ENCODE assay signal across 20 cellular contexts in the genomic region with DNA sequence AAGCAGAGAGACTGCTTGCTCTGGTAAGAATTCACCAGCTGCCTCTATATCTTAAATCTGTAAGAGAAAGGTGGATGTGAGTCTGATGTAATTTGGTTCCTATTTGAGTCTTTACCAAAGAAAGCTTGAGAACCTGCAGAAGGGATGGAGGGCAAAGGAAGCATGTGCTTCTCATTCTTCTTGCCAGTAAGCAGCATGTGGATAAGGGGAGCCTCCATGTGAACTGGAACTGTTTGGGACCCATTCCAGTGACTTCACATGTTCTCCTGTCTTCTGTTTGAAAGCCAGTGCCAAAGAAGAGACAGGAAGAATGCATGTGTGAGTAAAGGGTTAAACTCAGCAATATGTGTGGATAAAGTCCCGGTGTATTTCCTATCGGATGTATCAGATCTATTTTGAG.
DNase-seq lines count a peak whose midpoint lies in the region; ATAC-seq, FAIRE-seq and TF ChIP-seq lines count a peak whose summit lies in the region.
"Had no signal": no experiment of that assay in that cellular context is flagged by ENCODE, and none has a peak within 500 bp of the region (broad histone marks: within the 10 kb centered on the region; RNA-seq: fewer than 3 reads in every experiment).

No MANE protein-coding gene starts in this region.

- peaks cover 6% of the 10 kb centered on the region for H3K9me3 Mint-ChIP-seq in activated naive CD4-positive, alpha-beta T cell treated with anti-CD3 and anti-CD28 coated beads for 36 hours
- H3K9me3 Mint-ChIP-seq: stimulated activated memory B cell treated with anti-CD40 and anti-IgM and Interleukin-4, amounts not matched to agents 10 μg/mL and 1 μg/mL and 100 μg/mL, for 72 hours had no signal

- TF ChIP-seq CTCF in GM12878 (IDR thresholded peaks at IDR 0.05 in 2 of 3, conservative IDR thresholded peaks at IDR 0.05 in 1 of 3; ENCODE audit: control insufficient read depth in 2 of 3, extremely low read depth in 1 of 3, insufficient read depth in 1 of 3, low read depth in 3 of 3, low read length in 3 of 3) = no peak

- no peak for TF ChIP-seq RAD21 in GM12878 (IDR thresholded peaks at IDR 0.05; ENCODE audit: insufficient read depth, low read depth, low read length)

- H4K20me1 ChIP-seq in BLaER1 = no peaks in the 10 kb centered on the region
- H4K20me1 ChIP-seq in GM12878 (ENCODE audit: control insufficient read depth, insufficient read depth) = no peaks in the 10 kb centered on the region

- CTCF ChIA-PET in GM12878 (lab: Yijun Ruan, JAX) = interaction anchor here (1.6 kb wide), 1 partner anchor 132 kb away, joined by 6 read pairs; no protein-coding TSS in a partner anchor
- CTCF ChIA-PET in activated naive CD4-positive, alpha-beta T cell treated with anti-CD3 and anti-CD28 coated beads for 36 hours (lab: Charles Lee) = no interaction called here

- H3K9me3 ChIP-seq in BLaER1 (no peaks in the 10 kb centered on the region), GM12878 (replicated peaks; ENCODE audit: control insufficient read depth, insufficient read depth, low read length) (no peaks in the 10 kb centered on the region), muscle layer of duodenum (ENCODE audit: control insufficient read depth in 1 of 2, low read length in 2 of 2) (no peaks in the 10 kb centered on the region)
- H3K9me3 ChIP-seq: lower lobe of right lung, neutrophil had no signal

- 91% methylated on average over 2 of the region's 2 CpGs for WGBS in GM12878 (ENCODE audit: insufficient coverage, insufficient replicate concordance, low lambda C conversion rate, missing lambda C conversion rate)

- DNase-seq in H54 (ENCODE audit: insufficient read length, low spot score) (no peak), GM12878 (ENCODE audit: low read depth, low spot score) (no peak), putamen (ENCODE audit: low spot score) (no peak), activated gamma-delta T cell treated with Interleukin-2 at 50 U/mL for 16 hours (no peak), DMS153 (lab: John Stamatoyannopoulos, UW) (no peak)
- DNase-seq in activated naive CD4-positive, alpha-beta T cell treated with anti-CD3 and anti-CD28 coated beads for 36 hours = no peak
- DNase-seq: activated CD8-positive, alpha-beta memory T cell treated with anti-CD3 and anti-CD28 coated beads, Interleukin-2, amount 50 U/mL, for 4 hours; activated naive CD4-positive, alpha-beta T cell treated with anti-CD3 and anti-CD28 coated beads, Interleukin-2, amount 50 U/mL, for 16 hours; C1 segment of cervical spinal cord; foreskin melanocyte; Kasumi-1; lower lobe of right lung; NCI-H2029; NCI-H524 treated with DMSO at 0.1 percent for 48 hours; SW 1271 had no signal

- H3K27me3 Mint-ChIP-seq in activated naive CD4-positive, alpha-beta T cell treated with anti-CD3 and anti-CD28 coated beads for 36 hours (ENCODE audit: low read depth) = no peaks in the 10 kb centered on the region
- H3K27me3 Mint-ChIP-seq: stimulated activated memory B cell treated with anti-CD40 and anti-IgM and Interleukin-4, amounts not matched to agents 10 μg/mL and 1 μg/mL and 100 μg/mL, for 72 hours had no signal

- H3K4me1 Mint-ChIP-seq in activated naive CD4-positive, alpha-beta T cell treated with anti-CD3 and anti-CD28 coated beads for 36 hours (ENCODE audit: low read depth) = no peaks in the 10 kb centered on the region
- H3K4me1 Mint-ChIP-seq: stimulated activated memory B cell treated with anti-CD40 and anti-IgM and Interleukin-4, amounts not matched to agents 10 μg/mL and 1 μg/mL and 100 μg/mL, for 72 hours had no signal

- POLR2A ChIA-PET in GM12878 (lab: Charles Lee) = no interaction called here

- no peak for TF ChIP-seq POLR2A in H54 (IDR thresholded peaks at IDR 0.05; ENCODE audit: low read depth, low read length)
- TF ChIP-seq POLR2A in GM12878 (IDR thresholded peaks at IDR 0.05; ENCODE audit: low read depth, low read length) = no peak

- H3K27ac Mint-ChIP-seq in activated naive CD4-positive, alpha-beta T cell treated with anti-CD3 and anti-CD28 coated beads for 36 hours = no peak overlapping the region
- H3K27ac Mint-ChIP-seq: stimulated activated memory B cell treated with anti-CD40 and anti-IgM and Interleukin-4, amounts not matched to agents 10 μg/mL and 1 μg/mL and 100 μg/mL, for 72 hours had no signal

- intact Hi-C loops in GM12878 (cut with micrococcal nuclease; ENCODE audit: unreplicated experiment) = loop anchor here (5.0 kb wide), 1 partner anchor 79 kb away; no protein-coding TSS in a partner anchor
- intact Hi-C loops in activated naive CD4-positive, alpha-beta T cell treated with anti-CD3 and anti-CD28 coated beads for 36 hours (cut with micrococcal nuclease) = no loop called here

- RAD21 ChIA-PET in GM12878 (lab: Charles Lee; ENCODE audit: unreplicated experiment) = interaction anchor here (1.1 to 2.1 kb wide), 4 partner anchors 51 to 135 kb away, joined by 3 to 7 read pairs (median 3); no protein-coding TSS in a partner anchor

- H3K79me2 ChIP-seq in GM12878 (ENCODE audit: control insufficient read depth, insufficient read depth, low read length) = no peaks in the 10 kb centered on the region

- FAIRE-seq in H54 (lab: Jason Lieb, UNC) = peak; percentile 52
- no peak for FAIRE-seq in GM12878 (lab: Jason Lieb, UNC)
- FAIRE-seq: RCC 7860 had no signal

- no peak for TF ChIP-seq EP300 in GM12878 (IDR thresholded peaks at IDR 0.05; ENCODE audit: borderline replicate concordance in 1 of 2, control insufficient read depth in 1 of 2, low read depth in 2 of 2, low read length in 2 of 2)

- H2AFZ ChIP-seq in GM12878 (ENCODE audit: control insufficient read depth, low read depth, low read length) = no peak overlapping the region

- H3K36me3 Mint-ChIP-seq in activated naive CD4-positive, alpha-beta T cell treated with anti-CD3 and anti-CD28 coated beads for 36 hours (ENCODE audit: low read depth) = no peaks in the 10 kb centered on the region
- H3K36me3 Mint-ChIP-seq: stimulated activated memory B cell treated with anti-CD40 and anti-IgM and Interleukin-4, amounts not matched to agents 10 μg/mL and 1 μg/mL and 100 μg/mL, for 72 hours had no signal

- H3K4me2 ChIP-seq in BLaER1 (peak overlapping the region; percentile 23), GM12878 (ENCODE audit: control insufficient read depth, insufficient read depth) (no peak overlapping the region)

- no TSS peak for BruUV-seq in GM12878 (replicated peaks; lab: Mats Ljungman, UMichigan)

- no peak overlapping the region for H3K27ac ChIP-seq in BLaER1
- H3K27ac ChIP-seq in GM12878 (ENCODE audit: control insufficient read depth, insufficient read depth) = no peak overlapping the region
- H3K27ac ChIP-seq in muscle layer of duodenum (ENCODE audit: low read length) = no peak overlapping the region
- H3K27ac ChIP-seq: lower lobe of right lung, neutrophil had no signal

- H3K27me3 ChIP-seq in BLaER1 = no peaks in the 10 kb centered on the region
- no peaks in the 10 kb centered on the region for H3K27me3 ChIP-seq in GM12878 (replicated peaks in 1 of 2; ENCODE audit: control insufficient read depth in 2 of 2, insufficient read depth in 2 of 2, low read length in 1 of 2)
- H3K27me3 ChIP-seq in muscle layer of duodenum (ENCODE audit: low read depth, low read length) = no peaks in the 10 kb centered on the region
- H3K27me3 ChIP-seq: neutrophil had no signal

- H3K36me3 ChIP-seq in BLaER1 (no peaks in the 10 kb centered on the region), GM12878 (ENCODE audit: control insufficient read depth in 2 of 2, insufficient read depth in 2 of 2, low read length in 1 of 2) (no peaks in the 10 kb centered on the region), muscle layer of duodenum (ENCODE audit: control insufficient read depth in 1 of 2, insufficient read depth in 2 of 2, low read length in 2 of 2) (no peaks in the 10 kb centered on the region)
- H3K36me3 ChIP-seq: lower lobe of right lung, neutrophil had no signal

- no peak overlapping the region for H3K4me3 ChIP-seq in BLaER1
- H3K4me3 ChIP-seq in GM12878 = no peak overlapping the region
- H3K4me3 ChIP-seq in muscle layer of duodenum (ENCODE audit: low read depth in 1 of 2, low read length in 2 of 2) = peak overlapping the region; percentile 12 to 35
- H3K4me3 ChIP-seq: lower lobe of right lung had no signal

- in situ Hi-C loops in GM12878 (cut with MboI) = no loop called here

- peak; percentile 54 for ATAC-seq in GM12878
- ATAC-seq: stimulated activated memory B cell treated with anti-CD40 and anti-IgM and Interleukin-4, amounts not matched to agents 10 μg/mL and 1 μg/mL and 100 μg/mL, for 72 hours had no signal

- SMC1A ChIA-PET in GM12878 (lab: Charles Lee; ENCODE audit: uncharacterized antibody, unreplicated experiment) = interaction anchor here (0.7 to 1.3 kb wide), 9 partner anchors 9 to 131 kb away, joined by 3 to 5 read pairs (median 3); no protein-coding TSS in a partner anchor

- H3K4me3 Mint-ChIP-seq in activated naive CD4-positive, alpha-beta T cell treated with anti-CD3 and anti-CD28 coated beads for 36 hours = no peak overlapping the region
- H3K4me3 Mint-ChIP-seq: stimulated activated memory B cell treated with anti-CD40 and anti-IgM and Interleukin-4, amounts not matched to agents 10 μg/mL and 1 μg/mL and 100 μg/mL, for 72 hours had no signal

- H3K9ac ChIP-seq in BLaER1 = no peak overlapping the region
- no peak overlapping the region for H3K9ac ChIP-seq in GM12878 (ENCODE audit: control insufficient read depth, insufficient read depth, low read length)

- peaks cover 31% of the 10 kb centered on the region for H3K4me1 ChIP-seq in BLaER1
- H3K4me1 ChIP-seq in GM12878 (ENCODE audit: control insufficient read depth, insufficient read depth, low read length) = no peaks in the 10 kb centered on the region
- H3K4me1 ChIP-seq in muscle layer of duodenum (ENCODE audit: control insufficient read depth in 1 of 2, insufficient read depth in 2 of 2, low read length in 2 of 2) = peaks cover 4 to 15% of the 10 kb centered on the region in 2 donors

TF ChIP-seq in GM12878, 131 proteins besides CTCF, POLR2A, EP300 and RAD21 (continues in another document):
- TF ChIP-seq, protein P1, sequence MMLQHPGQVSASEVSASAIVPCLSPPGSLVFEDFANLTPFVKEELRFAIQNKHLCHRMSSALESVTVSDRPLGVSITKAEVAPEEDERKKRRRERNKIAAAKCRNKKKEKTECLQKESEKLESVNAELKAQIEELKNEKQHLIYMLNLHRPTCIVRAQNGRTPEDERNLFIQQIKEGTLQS (IDR thresholded peaks at IDR 0.05; ENCODE audit: borderline replicate concordance, extremely low read depth, low read depth, low read length) = no peak
- TF ChIP-seq IKZF2 (IDR thresholded peaks at IDR 0.05) = no peak
- no peak for TF ChIP-seq DPF2 (IDR thresholded peaks at IDR 0.05)
- no peak for TF ChIP-seq TCF7 (IDR thresholded peaks at IDR 0.05; ENCODE audit: borderline replicate concordance)
- TF ChIP-seq SUPT20H (IDR thresholded peaks at IDR 0.05; ENCODE audit: borderline replicate concordance, control insufficient read depth, low read depth, low read length) = no peak
- TF ChIP-seq BMI1 (IDR thresholded peaks at IDR 0.05; ENCODE audit: borderline replicate concordance) = no peak
- no peak for TF ChIP-seq SMARCA5 (IDR thresholded peaks at IDR 0.05)
- no peak for TF ChIP-seq EZH2 (IDR thresholded peaks at IDR 0.05; ENCODE audit: borderline replicate concordance, control insufficient read depth, low read depth, low read length)
- no peak for TF ChIP-seq TARDBP (IDR thresholded peaks at IDR 0.05; ENCODE audit: borderline replicate concordance)
- TF ChIP-seq NR2C2 (IDR thresholded peaks at IDR 0.05; ENCODE audit: borderline replicate concordance, control insufficient read depth, insufficient read length, low read depth) = no peak

Comparison
In these comparisons a context has a peak if more than half of its experiments do, and no peak if none do; other contexts are left out.
1. H3K4me3 ChIP-seq: peak in muscle layer of duodenum (2 of 2); none in BLaER1 (single experiment) and GM12878 (single experiment).